In genomic region chr5:172830876-172831662, GRCh38 we compare ENCODE assay signal across 1 cellular context.
TF ChIP-seq lines count a peak whose summit lies in the region.

No MANE protein-coding gene starts in this region.

TF ChIP-seq in HEK293, 187 proteins besides CTCF, POLR2A, EP300 and RAD21 (continued from another document):
- TF ChIP-seq ZNF518A (tag by site-specific recombination; conservative IDR thresholded peaks at IDR 0.05; ENCODE audit: low read depth) (no peak), ZNF585B (tag by site-specific recombination; IDR thresholded peaks at IDR 0.05) (no peak), ZNF302 (tag by site-specific recombination; IDR thresholded peaks at IDR 0.05; ENCODE audit: low read depth) (no peak)
